1 cellular context compared by ENCODE assay signal in the genomic region with DNA sequence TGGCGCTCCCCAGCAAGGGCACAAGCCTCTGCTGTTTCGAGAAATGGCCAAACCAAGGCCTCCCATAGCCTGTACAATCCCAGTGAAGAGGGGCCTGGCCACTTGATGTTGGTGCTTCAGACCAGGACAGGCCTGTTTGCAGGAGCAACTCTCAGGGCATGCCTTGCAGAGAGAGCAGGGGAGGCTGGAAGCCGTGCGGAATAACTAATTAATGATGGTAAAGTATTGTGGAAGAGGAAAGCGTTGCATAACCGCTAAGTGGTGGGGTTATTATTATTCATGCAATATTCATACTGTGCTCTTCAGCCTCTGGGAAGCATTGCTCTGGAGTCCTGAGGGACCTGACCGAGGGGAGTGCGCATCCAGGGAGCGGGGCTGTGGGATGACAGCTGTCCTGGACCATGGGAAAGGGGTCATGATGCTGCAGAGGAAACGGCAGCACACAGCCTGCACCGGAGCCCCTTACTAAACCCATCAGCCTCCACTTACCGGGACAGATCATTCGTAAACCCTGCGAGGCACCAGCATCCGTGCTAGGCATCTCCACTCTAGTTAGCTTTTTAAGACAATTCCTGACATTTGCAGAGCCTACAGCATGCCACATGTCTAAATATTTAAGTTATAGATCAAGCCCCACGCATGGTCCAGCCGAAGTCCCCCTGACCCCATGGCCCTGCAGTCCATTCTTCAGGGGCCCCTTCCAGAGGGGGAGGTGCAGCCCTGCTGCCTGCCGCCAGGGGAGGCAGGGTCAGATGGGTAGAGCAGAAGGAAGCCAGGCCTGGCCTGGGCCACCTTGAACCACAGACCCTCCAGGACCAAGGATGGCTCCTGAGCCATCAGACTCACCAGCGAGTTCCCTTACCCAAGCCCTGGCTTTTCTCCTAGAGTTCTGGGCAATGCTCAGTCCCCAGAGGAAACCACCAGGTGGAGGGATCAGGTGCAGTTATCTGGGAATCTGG.
TF ChIP-seq lines count a peak whose summit lies in the region.

No MANE protein-coding gene starts in this region.

TF ChIP-seq in liver, 16 proteins besides CTCF, POLR2A, EP300 and RAD21 (continued from another document):
- TF ChIP-seq, protein P1, sequence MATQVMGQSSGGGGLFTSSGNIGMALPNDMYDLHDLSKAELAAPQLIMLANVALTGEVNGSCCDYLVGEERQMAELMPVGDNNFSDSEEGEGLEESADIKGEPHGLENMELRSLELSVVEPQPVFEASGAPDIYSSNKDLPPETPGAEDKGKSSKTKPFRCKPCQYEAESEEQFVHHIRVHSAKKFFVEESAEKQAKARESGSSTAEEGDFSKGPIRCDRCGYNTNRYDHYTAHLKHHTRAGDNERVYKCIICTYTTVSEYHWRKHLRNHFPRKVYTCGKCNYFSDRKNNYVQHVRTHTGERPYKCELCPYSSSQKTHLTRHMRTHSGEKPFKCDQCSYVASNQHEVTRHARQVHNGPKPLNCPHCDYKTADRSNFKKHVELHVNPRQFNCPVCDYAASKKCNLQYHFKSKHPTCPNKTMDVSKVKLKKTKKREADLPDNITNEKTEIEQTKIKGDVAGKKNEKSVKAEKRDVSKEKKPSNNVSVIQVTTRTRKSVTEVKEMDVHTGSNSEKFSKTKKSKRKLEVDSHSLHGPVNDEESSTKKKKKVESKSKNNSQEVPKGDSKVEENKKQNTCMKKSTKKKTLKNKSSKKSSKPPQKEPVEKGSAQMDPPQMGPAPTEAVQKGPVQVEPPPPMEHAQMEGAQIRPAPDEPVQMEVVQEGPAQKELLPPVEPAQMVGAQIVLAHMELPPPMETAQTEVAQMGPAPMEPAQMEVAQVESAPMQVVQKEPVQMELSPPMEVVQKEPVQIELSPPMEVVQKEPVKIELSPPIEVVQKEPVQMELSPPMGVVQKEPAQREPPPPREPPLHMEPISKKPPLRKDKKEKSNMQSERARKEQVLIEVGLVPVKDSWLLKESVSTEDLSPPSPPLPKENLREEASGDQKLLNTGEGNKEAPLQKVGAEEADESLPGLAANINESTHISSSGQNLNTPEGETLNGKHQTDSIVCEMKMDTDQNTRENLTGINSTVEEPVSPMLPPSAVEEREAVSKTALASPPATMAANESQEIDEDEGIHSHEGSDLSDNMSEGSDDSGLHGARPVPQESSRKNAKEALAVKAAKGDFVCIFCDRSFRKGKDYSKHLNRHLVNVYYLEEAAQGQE (IDR thresholded peaks at IDR 0.05): no peak
- TF ChIP-seq FOXA2 (IDR thresholded peaks at IDR 0.05) (no peak), TAF1 (conservative IDR thresholded peaks at IDR 0.05) (no peak), FOXA1 (IDR thresholded peaks at IDR 0.05) (no peak), HNF4A (conservative IDR thresholded peaks at IDR 0.05) (no peak), JUND (IDR thresholded peaks at IDR 0.05) (no peak), EGR1 (IDR thresholded peaks at IDR 0.05; ENCODE audit: low read depth in 2 of 2) (no peak)
